27 cellular contexts compared by ENCODE assay signal in the genomic region with DNA sequence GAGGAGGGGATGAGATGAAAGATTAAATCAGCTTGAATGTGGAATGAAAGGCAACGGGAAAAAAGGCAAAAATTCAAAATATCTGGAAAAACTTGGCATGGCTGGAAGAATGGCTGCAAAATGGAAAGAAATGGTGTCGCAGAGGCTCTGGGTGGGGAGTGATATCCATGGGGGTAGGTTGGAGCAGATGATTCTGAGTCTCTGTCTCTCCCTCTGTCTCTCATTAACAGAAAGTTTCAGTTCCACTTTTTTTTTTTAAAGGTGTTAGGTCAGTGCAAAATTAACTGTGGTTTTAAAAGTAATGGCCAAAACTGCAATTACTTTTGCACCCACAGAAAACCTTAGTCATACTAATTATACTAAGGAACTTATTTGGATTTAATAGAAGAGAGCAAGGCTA.
"Had no signal": no experiment of that assay in that cellular context is flagged by ENCODE, and none has a peak within 500 bp of the region (broad histone marks: within the 10 kb centered on the region; RNA-seq: fewer than 3 reads in every experiment).

No MANE protein-coding gene starts in this region.

- H3K27me3 ChIP-seq: neutrophil, ovary, right lobe of liver, sigmoid colon, stomach, thyroid gland, tibial nerve, upper lobe of left lung, vagina had no signal

- H3K27ac ChIP-seq: neutrophil, ovary, parathyroid adenoma, psoas muscle, right lobe of liver, sigmoid colon, stomach, thoracic aorta, thyroid gland, tibial nerve, upper lobe of left lung, vagina had no signal

- ATAC-seq: natural killer cell treated with Interleukin-12 subunit alpha and Interleukin-12 subunit beta and Interleukin-15 and Interleukin-18, amount 100 ng/mL, for 72 hours; psoas muscle; right cardiac atrium; right lobe of liver; stimulated activated effector memory CD8-positive, alpha-beta T cell treated with anti-CD3 and anti-CD28 coated beads, Interleukin-12 subunit alpha, Interleukin-12 subunit beta, amount 100 ng/mL, for 72 hours; stimulated activated naive B cell treated with anti-CD40 and anti-IgM and Interleukin-4, amounts not matched to agents 10 μg/mL and 1 μg/mL and 100 μg/mL, for 72 hours had no signal

- DNase-seq: nephron progenitor cell; nucleus accumbens; ovary; posterior cingulate gyrus; psoas muscle; right cardiac atrium; right lobe of liver; sigmoid colon; small intestine; stimulated activated CD4-positive, alpha-beta T cell treated with anti-CD3 and anti-CD28 coated beads, Interleukin-15, amount 100 ng/mL, for 24 hours; stimulated activated CD4-positive, alpha-beta T cell treated with anti-CD3 and anti-CD28 coated beads, Interleukin-2, amount 100 ng/mL, for 24 hours; stimulated activated CD4-positive, alpha-beta T cell treated with anti-CD3 and anti-CD28 coated beads, Interleukin-2, amount 100 ng/mL, for 48 hours; stimulated activated CD4-positive, alpha-beta T cell treated with anti-CD3 and anti-CD28 coated beads, Interleukin-4, amount 100 ng/mL, for 24 hours; stimulated activated naive B cell treated with anti-CD40 and anti-IgM and Interleukin-4, amounts not matched to agents 10 μg/mL and 1 μg/mL and 100 μg/mL, for 72 hours; stimulated activated naive CD4-positive, alpha-beta T cell treated with Interleukin-2 at 50 U/mL for 16 hours; stomach; thyroid gland; trophoblast cell; upper lobe of left lung had no signal

- H3K36me3 ChIP-seq: neutrophil, ovary, right lobe of liver, sigmoid colon, stomach, thoracic aorta, thyroid gland, tibial nerve, upper lobe of left lung, vagina had no signal

- H3K4me3 ChIP-seq: ovary, psoas muscle, right lobe of liver, sigmoid colon, stomach, thoracic aorta, thyroid gland, tibial nerve, upper lobe of left lung, vagina had no signal

- H3K9me3 ChIP-seq: neutrophil, ovary, psoas muscle, right lobe of liver, sigmoid colon, stomach, thoracic aorta, thyroid gland, tibial nerve, upper lobe of left lung, vagina had no signal

- FAIRE-seq: small intestine, urothelium cell line had no signal

- H3K4me1 ChIP-seq: parathyroid adenoma, psoas muscle, right lobe of liver, sigmoid colon, stomach, thyroid gland, tibial nerve, upper lobe of left lung, vagina had no signal
